ENCODE assay signal across 2 cellular contexts in genomic region chr1:188058801-188059200, GRCh38.
TF ChIP-seq lines count a peak whose summit lies in the region.

No MANE protein-coding gene starts in this region.

TF ChIP-seq in HepG2, 621 proteins besides CTCF, POLR2A, EP300 and RAD21 (continued from another document):
- TF ChIP-seq ATF7 (IDR thresholded peaks at IDR 0.05): peak; percentile 68
- no peak for TF ChIP-seq ATF7 (CRISPR knock-in tag; IDR thresholded peaks at IDR 0.05)
- TF ChIP-seq PRDM4 (CRISPR knock-in tag; IDR thresholded peaks at IDR 0.05; ENCODE audit: borderline replicate concordance): no peak

TF ChIP-seq in HEK293, 187 proteins besides CTCF, POLR2A, EP300 and RAD21 (continued from another document):
- TF ChIP-seq, protein P1, sequence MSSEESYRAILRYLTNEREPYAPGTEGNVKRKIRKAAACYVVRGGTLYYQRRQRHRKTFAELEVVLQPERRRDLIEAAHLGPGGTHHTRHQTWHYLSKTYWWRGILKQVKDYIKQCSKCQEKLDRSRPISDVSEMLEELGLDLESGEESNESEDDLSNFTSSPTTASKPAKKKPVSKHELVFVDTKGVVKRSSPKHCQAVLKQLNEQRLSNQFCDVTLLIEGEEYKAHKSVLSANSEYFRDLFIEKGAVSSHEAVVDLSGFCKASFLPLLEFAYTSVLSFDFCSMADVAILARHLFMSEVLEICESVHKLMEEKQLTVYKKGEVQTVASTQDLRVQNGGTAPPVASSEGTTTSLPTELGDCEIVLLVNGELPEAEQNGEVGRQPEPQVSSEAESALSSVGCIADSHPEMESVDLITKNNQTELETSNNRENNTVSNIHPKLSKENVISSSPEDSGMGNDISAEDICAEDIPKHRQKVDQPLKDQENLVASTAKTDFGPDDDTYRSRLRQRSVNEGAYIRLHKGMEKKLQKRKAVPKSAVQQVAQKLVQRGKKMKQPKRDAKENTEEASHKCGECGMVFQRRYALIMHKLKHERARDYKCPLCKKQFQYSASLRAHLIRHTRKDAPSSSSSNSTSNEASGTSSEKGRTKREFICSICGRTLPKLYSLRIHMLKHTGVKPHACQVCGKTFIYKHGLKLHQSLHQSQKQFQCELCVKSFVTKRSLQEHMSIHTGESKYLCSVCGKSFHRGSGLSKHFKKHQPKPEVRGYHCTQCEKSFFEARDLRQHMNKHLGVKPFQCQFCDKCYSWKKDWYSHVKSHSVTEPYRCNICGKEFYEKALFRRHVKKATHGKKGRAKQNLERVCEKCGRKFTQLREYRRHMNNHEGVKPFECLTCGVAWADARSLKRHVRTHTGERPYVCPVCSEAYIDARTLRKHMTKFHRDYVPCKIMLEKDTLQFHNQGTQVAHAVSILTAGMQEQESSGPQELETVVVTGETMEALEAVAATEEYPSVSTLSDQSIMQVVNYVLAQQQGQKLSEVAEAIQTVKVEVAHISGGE (tag by site-specific recombination; conservative IDR thresholded peaks at IDR 0.05; ENCODE audit: low read depth): no peak
